ENCODE assay signal across 11 cellular contexts in the genomic region with DNA sequence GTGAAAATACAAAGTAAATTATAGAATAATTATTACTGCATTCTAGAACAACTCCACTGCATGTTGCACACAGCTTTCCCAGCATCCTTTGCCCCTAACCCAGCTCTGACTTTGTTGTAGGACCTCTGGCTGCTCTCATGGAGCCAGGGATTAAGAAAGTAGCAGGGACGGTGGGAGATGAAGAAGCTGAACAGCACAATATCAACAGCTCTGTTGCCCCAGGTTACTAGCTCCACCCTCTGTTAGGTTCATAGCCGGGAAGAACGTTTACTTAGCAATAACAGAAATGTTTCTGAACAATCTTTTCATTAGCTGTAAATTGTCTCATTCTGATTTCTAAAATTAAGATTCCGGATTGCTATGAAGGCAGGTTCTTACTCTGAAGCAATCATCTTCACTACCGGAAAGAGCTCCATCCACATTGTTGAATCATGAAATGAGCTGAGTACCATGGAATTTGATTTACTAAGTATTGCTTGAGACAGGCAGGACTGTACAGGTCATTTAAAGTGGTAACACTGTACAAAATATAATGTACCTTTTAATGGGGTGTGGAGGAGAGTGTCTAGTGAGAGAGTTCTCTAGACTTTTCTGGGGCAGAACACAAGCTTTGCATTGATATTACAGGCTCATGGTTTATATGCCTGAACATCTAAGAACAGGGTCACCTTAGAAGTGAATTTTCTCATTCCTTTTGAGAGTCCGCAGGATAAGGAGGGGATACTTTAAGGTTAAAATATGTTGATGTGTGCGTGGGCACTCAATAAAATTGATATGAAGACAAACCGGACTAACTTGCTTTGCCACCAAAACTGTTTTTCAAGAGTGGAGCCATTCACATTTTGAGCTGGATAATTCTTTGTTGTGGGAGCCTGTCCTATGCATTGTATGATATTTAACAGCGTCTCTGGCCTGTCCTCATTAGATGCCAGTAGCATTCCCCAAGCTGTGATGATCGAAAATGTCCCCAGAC. TPM values are rescaled to one million over a fixed set of nuclear protein-coding genes. Genes with fewer than 3 reads are reported as not detected.
DNase-seq lines count a peak whose midpoint lies in the region; ATAC-seq, FAIRE-seq and TF ChIP-seq lines count a peak whose summit lies in the region.
"Had no signal": no experiment of that assay in that cellular context is flagged by ENCODE, and none has a peak within 500 bp of the region (broad histone marks: within the 10 kb centered on the region; RNA-seq: fewer than 3 reads in every experiment).

No MANE protein-coding gene starts in this region.

- no peak overlapping the region for H2BK5ac ChIP-seq in mesendoderm (ENCODE audit: low read length)

- no peak overlapping the region for H4K8ac ChIP-seq in mesendoderm (ENCODE audit: low read depth, low read length)

- peak; percentile 55 to 78; a peak in 5 of 6 replicates for ATAC-seq in A549
- ATAC-seq in CD4-positive, alpha-beta T cell (ENCODE audit: poor library complexity): no peak
- ATAC-seq in GM21390 (IDR thresholded peaks at IDR 0.05; ENCODE audit: unreplicated experiment): no peak
- ATAC-seq in HG03565 (IDR thresholded peaks at IDR 0.05; ENCODE audit: unreplicated experiment): no peak
- ATAC-seq: left colon had no signal

- no peak overlapping the region for H3K18ac ChIP-seq in mesendoderm (ENCODE audit: low read length)

- intact Hi-C loops in CD4-positive, alpha-beta T cell (cut with DNase I, micrococcal nuclease): no loop called here

- H3K56ac ChIP-seq in mesendoderm (ENCODE audit: low read length): peak overlapping the region; percentile 34

- H3K27me3 ChIP-seq in mesendoderm (ENCODE audit: insufficient read depth, low read length, poor library complexity): no peaks in the 10 kb centered on the region
- H3K27me3 ChIP-seq in CD4-positive, alpha-beta T cell (ENCODE audit: control insufficient read depth, insufficient read depth, low read length): no peaks in the 10 kb centered on the region

- FAIRE-seq in A549 (lab: Jason Lieb, UNC) (no peak), HTR-8/SVneo (lab: Jason Lieb, UNC) (no peak)

- H4K5ac ChIP-seq in mesendoderm (ENCODE audit: low read length): no peak overlapping the region

- H3K36me3 ChIP-seq in mesendoderm (ENCODE audit: control insufficient read depth, insufficient read depth, low read length): no peaks in the 10 kb centered on the region

- no peak for TF ChIP-seq EP300 in A549 (IDR thresholded peaks at IDR 0.05)

- no peaks in the 10 kb centered on the region for H3K4me1 Mint-ChIP-seq in CD4-positive, alpha-beta T cell (ENCODE audit: low read depth)
- no peaks in the 10 kb centered on the region for H3K4me1 Mint-ChIP-seq in endothelial cell (ENCODE audit: unreplicated experiment)

- 15% methylated on average over 10 of the region's 10 CpGs for WGBS in A549 (ENCODE audit: missing lambda C conversion rate)
- WGBS in mesendoderm (ENCODE audit: extremely low coverage, insufficient coverage, low lambda C conversion rate): no CpG with 5 or more reads among the region's 10 CpGs

- POLR2A ChIA-PET in A549 (lab: Yijun Ruan, JAX): interaction anchor here (1.2 kb wide), 1 partner anchor 21 kb away, joined by 11 read pairs; a partner anchor contains a TSS
- POLR2A ChIA-PET in CD4-positive, alpha-beta T cell (lab: Charles Lee): interaction anchor here (1.7 kb wide), 1 partner anchor 21 kb away, joined by 6 read pairs; a partner anchor contains a TSS

- no peaks in the 10 kb centered on the region for H3K79me2 ChIP-seq in mesendoderm (ENCODE audit: control insufficient read depth, insufficient read depth, low read length)

- H3K4ac ChIP-seq in mesendoderm (ENCODE audit: low read depth, low read length): no peak overlapping the region

- no peak overlapping the region for H3K9ac ChIP-seq in mesendoderm (ENCODE audit: low read length)

- DNase-seq in A549 (ENCODE audit: low read depth in 1 of 2, low spot score in 1 of 2) (peak in 1 of 2 experiments; percentile 5), HTR-8/SVneo (ENCODE audit: insufficient read length, low spot score) (peak; percentile 36), T47D (ENCODE audit: low read depth in 1 of 2, low spot score in 1 of 2) (peak; percentile 16 to 39), mesendoderm (peak; percentile 65), endothelial cell (ENCODE audit: low spot score) (no peak)
- no peak for DNase-seq in CD4-positive, alpha-beta T cell
- DNase-seq: activated CD4-positive, alpha-beta T cell treated with anti-CD3 and anti-CD28 coated beads, Interleukin-2, amount 50 U/mL, for 4 hours; left colon had no signal

- H3K4me3 ChIP-seq in A549 (no peak overlapping the region), mesendoderm (ENCODE audit: low read length) (no peak overlapping the region)

- no peak for TF ChIP-seq CTCF in A549 (IDR thresholded peaks at IDR 0.05)
- no peak for TF ChIP-seq CTCF in CD4-positive, alpha-beta T cell (IDR thresholded peaks at IDR 0.05)
- TF ChIP-seq CTCF in endothelial cell (IDR thresholded peaks at IDR 0.05; ENCODE audit: unreplicated experiment): no peak

- H3K27ac Mint-ChIP-seq in CD4-positive, alpha-beta T cell: no peak overlapping the region
- no peak overlapping the region for H3K27ac Mint-ChIP-seq in endothelial cell (ENCODE audit: unreplicated experiment)
- H3K27ac Mint-ChIP-seq: activated naive CD8-positive, alpha-beta T cell had no signal

- H2AK5ac ChIP-seq in mesendoderm (ENCODE audit: low read length): no peak overlapping the region

- 0 out of 3 replicates have a peak, but pooled peaks cover 3% of the 10 kb centered on the region for H3K9me3 ChIP-seq in A549
- no peaks in the 10 kb centered on the region for H3K9me3 ChIP-seq in CD4-positive, alpha-beta T cell (ENCODE audit: control insufficient read depth, low read length)

- H2BK120ac ChIP-seq in mesendoderm (ENCODE audit: low read depth, low read length): no peak overlapping the region

- no peaks in the 10 kb centered on the region for H3K36me3 Mint-ChIP-seq in CD4-positive, alpha-beta T cell (ENCODE audit: low read depth)
- H3K36me3 Mint-ChIP-seq in endothelial cell (ENCODE audit: low read depth, unreplicated experiment): no peaks in the 10 kb centered on the region

- H3K9me3 Mint-ChIP-seq in CD4-positive, alpha-beta T cell: no peaks in the 10 kb centered on the region
- no peaks in the 10 kb centered on the region for H3K9me3 Mint-ChIP-seq in endothelial cell (ENCODE audit: unreplicated experiment)

- peak overlapping the region; percentile 29; the same call in 1 of the 3 replicates for H3K4me2 ChIP-seq in A549
- H3K4me2 ChIP-seq in mesendoderm (ENCODE audit: low read length): no peak overlapping the region

- no peak for TF ChIP-seq POLR2A in A549 (IDR thresholded peaks at IDR 0.05; ENCODE audit: low read length)

- H3K27ac ChIP-seq in A549: no peak overlapping the region
- no peak overlapping the region for H3K27ac ChIP-seq in mesendoderm (ENCODE audit: low read depth, low read length)
- H3K27ac ChIP-seq in CD4-positive, alpha-beta T cell (ENCODE audit: low read depth, low read length): no peak overlapping the region

- no peaks in the 10 kb centered on the region for H3K79me1 ChIP-seq in mesendoderm (ENCODE audit: low read length)

- no peak overlapping the region for H3K23ac ChIP-seq in mesendoderm (ENCODE audit: low read length)

- no peaks in the 10 kb centered on the region for H3K4me1 ChIP-seq in A549
- H3K4me1 ChIP-seq in mesendoderm (ENCODE audit: control insufficient read depth, low read depth, low read length): no peaks in the 10 kb centered on the region

- in situ Hi-C loops in T47D (cut with HindIII; ENCODE audit: low pct_unique_long_range_greater_than_20kb, low sequenced_read_pairs): no loop called here

- no peak for TF ChIP-seq RAD21 in A549 (conservative IDR thresholded peaks at IDR 0.05 in 1 of 2, IDR thresholded peaks at IDR 0.05 in 1 of 2)

- no peak overlapping the region for H2BK15ac ChIP-seq in mesendoderm (replicated peaks; ENCODE audit: low read depth)

- CTCF ChIA-PET in A549 (lab: Yijun Ruan, JAX): no interaction called here
- CTCF ChIA-PET in CD4-positive, alpha-beta T cell (lab: Charles Lee): no interaction called here

- H3K27me3 Mint-ChIP-seq in CD4-positive, alpha-beta T cell: peaks cover 21% of the 10 kb centered on the region
- peaks cover 4% of the 10 kb centered on the region for H3K27me3 Mint-ChIP-seq in endothelial cell (ENCODE audit: unreplicated experiment)
- H3K27me3 Mint-ChIP-seq: activated naive CD8-positive, alpha-beta T cell had no signal

- no peak overlapping the region for H3K4me3 Mint-ChIP-seq in CD4-positive, alpha-beta T cell
- H3K4me3 Mint-ChIP-seq in endothelial cell (ENCODE audit: unreplicated experiment): no peak overlapping the region
- H3K4me3 Mint-ChIP-seq: activated naive CD8-positive, alpha-beta T cell had no signal

TF ChIP-seq in A549, 52 proteins besides CTCF, POLR2A, EP300 and RAD21:
- no peak for TF ChIP-seq CHD4 (IDR thresholded peaks at IDR 0.05; ENCODE audit: borderline replicate concordance)
- TF ChIP-seq HOXA7 (CRISPR knock-in tag; IDR thresholded peaks at IDR 0.05): no peak
- no peak for TF ChIP-seq ZC3H11A (IDR thresholded peaks at IDR 0.05)
- TF ChIP-seq SREBF2 (IDR thresholded peaks at IDR 0.05): no peak
- TF ChIP-seq CHD2 (IDR thresholded peaks at IDR 0.05; ENCODE audit: low read length, partially characterized antibody): no peak
- no peak for TF ChIP-seq ZSCAN20 (CRISPR knock-in tag; IDR thresholded peaks at IDR 0.05)
- no peak for TF ChIP-seq RNF2 (IDR thresholded peaks at IDR 0.05; ENCODE audit: borderline replicate concordance, low read depth)
- TF ChIP-seq, protein P1, sequence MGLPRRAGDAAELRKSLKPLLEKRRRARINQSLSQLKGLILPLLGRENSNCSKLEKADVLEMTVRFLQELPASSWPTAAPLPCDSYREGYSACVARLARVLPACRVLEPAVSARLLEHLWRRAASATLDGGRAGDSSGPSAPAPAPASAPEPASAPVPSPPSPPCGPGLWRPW (IDR thresholded peaks at IDR 0.05): no peak
- no peak for TF ChIP-seq RARB (CRISPR knock-in tag; IDR thresholded peaks at IDR 0.05)
- TF ChIP-seq ZFP36 (IDR thresholded peaks at IDR 0.05; ENCODE audit: borderline replicate concordance, partially characterized antibody): no peak
TF ChIP-seq in A549: peak in this region for 0.

RNA-seq across cellular contexts. Expression of a gene that starts 20.8 kb away (rescaled TPM):
- 71.1 and 131 TPM in 2 replicates for polyA plus RNA-seq in A549 (2011; rRNA removed)
- polyA plus RNA-seq in A549 (2012; cell fraction: cytosol; rRNA removed): 13.3 and 14.7 TPM in 2 replicates
- 3.4 and 5.7 TPM in 2 replicates for polyA plus RNA-seq in A549 (2012; cell fraction: nucleus; rRNA removed)
- polyA plus RNA-seq in A549 (2017; fragmentation: RNase III; extraction: RNeasy Plus Mini Kit Qiagen cat#74134 plus additional on column Dnase treatment): 81.4 to 86.3 TPM (median 85.1 TPM) in 3 replicates
- polyA minus RNA-seq in A549 (2011; rRNA and poly(A)+ RNA removed): 14.1 and 15.1 TPM in 2 replicates
- polyA plus RNA-seq in mesendoderm (2013, experiment 1 of 2): 84.1 TPM
- 82.3 TPM for polyA plus RNA-seq in mesendoderm (2013, experiment 2 of 2)
- total RNA-seq in CD4-positive, alpha-beta T cell: 100 to 1,000 TPM; 120 to 130 TPM
- total RNA-seq in endothelial cell (ENCODE audit: unreplicated experiment): 112 TPM

Comparison
In these comparisons a context has a peak if more than half of its experiments do, and no peak if none do; other contexts are left out.
1. ATAC-seq: peak in A549 (2 of 2); none in CD4-positive, alpha-beta T cell (single experiment), GM21390 (single experiment) and HG03565 (single experiment).
2. DNase-seq: peak in HTR-8/SVneo (single experiment), T47D (2 of 2) and mesendoderm (single experiment); none in CD4-positive, alpha-beta T cell (0 of 10) and endothelial cell (single experiment).